ENCODE assay signal across 25 cellular contexts in genomic region chr18:3360211-3360610, GRCh38.
A peak's percentile ranks its signal among the peaks of the same experiment; 100 is the strongest.
DNase-seq lines count a peak whose midpoint lies in the region; ATAC-seq and TF ChIP-seq lines count a peak whose summit lies in the region.
"Had no signal": no experiment of that assay in that cellular context is flagged by ENCODE, and none has a peak within 500 bp of the region (broad histone marks: within the 10 kb centered on the region; RNA-seq: fewer than 3 reads in every experiment).

No MANE protein-coding gene starts in this region.

- ATAC-seq in GM23338 (peak; percentile 96), Right ventricle myocardium inferior (no peak)
- ATAC-seq: K562 had no signal

- no peaks in the 10 kb centered on the region for H3K27me3 ChIP-seq in GM23338 (ENCODE audit: insufficient read depth)
- no peaks in the 10 kb centered on the region for H3K27me3 ChIP-seq in iPS DF 6.9 (ENCODE audit: control insufficient read depth, insufficient read depth, low read length)
- H3K27me3 ChIP-seq: Peyer's patch, sigmoid colon had no signal

- no peaks in the 10 kb centered on the region for H3K36me3 Mint-ChIP-seq in GM23338 (ENCODE audit: low read depth)
- H3K36me3 Mint-ChIP-seq: CD14-positive monocyte, immature natural killer cell had no signal

- no peaks in the 10 kb centered on the region for H3K79me2 ChIP-seq in GM23338 (replicated peaks; ENCODE audit: insufficient read depth)

- intact Hi-C loops in Right ventricle myocardium inferior (cut with DNase I): no loop called here

- no peak for TF ChIP-seq CTCF in GM23338 (conservative IDR thresholded peaks at IDR 0.05; ENCODE audit: low read depth in 2 of 2)

- H2AFZ ChIP-seq in GM23338: peak overlapping the region; percentile 97

- no CpG with 5 or more reads among the region's 15 CpGs for WGBS in iPS DF 6.9 (ENCODE audit: insufficient coverage, insufficient read length)

- peak; percentile 83 for DNase-seq in GM23338 (ENCODE audit: low spot score)
- peak in 52 of 61 donors; percentile 5 to 71 (median 42) for DNase-seq in caudate nucleus (lab: John Stamatoyannopoulos, UW)
- DNase-seq in iPS DF 6.9 (ENCODE audit: low read depth, low spot score): peak; percentile 27
- peak; percentile 25 for DNase-seq in occipital lobe (lab: John Stamatoyannopoulos, UW)
- no peak for DNase-seq in effector CD4-positive, alpha-beta T cell
- DNase-seq in NCI-H82 (lab: John Stamatoyannopoulos, UW): no peak
- no peak for DNase-seq in stimulated activated CD4-positive, alpha-beta T cell treated with anti-CD3 and anti-CD28 coated beads, Interleukin-4, amount 100 ng/mL, for 24 hours
- DNase-seq in Right ventricle myocardium inferior (ENCODE audit: missing footprints): no peak
- DNase-seq: activated B cell treated with CpG ODN at 0.5 μM for 24 hours; activated CD4-positive, alpha-beta memory T cell treated with anti-CD3 and anti-CD28 coated beads, Interleukin-2, amount 10 ng/mL, durations not matched to agents 7 days and 5 days; activated naive CD4-positive, alpha-beta T cell treated with Interleukin-2 at 50 U/mL for 16 hours; amniotic stem cell; central memory CD4-positive, alpha-beta T cell; DMS 273 treated with DMSO at 0.1 percent for 48 hours; effector CD8-positive, alpha-beta T cell; GDM1; immature natural killer cell; MM.1S; NCI-H2227 treated with DMSO at 0.1 percent for 48 hours; Peyer's patch; sigmoid colon; SK-N-SH had no signal

- H3K9me3 Mint-ChIP-seq in GM23338: no peaks in the 10 kb centered on the region
- H3K9me3 Mint-ChIP-seq: activated B cell treated with CpG ODN at 0.5 μM for 24 hours; activated CD4-positive, alpha-beta memory T cell treated with anti-CD3 and anti-CD28 coated beads, Interleukin-2, amount 10 ng/mL, durations not matched to agents 7 days and 5 days; immature natural killer cell; T-helper 2 cell treated with Interferon-gamma antibody and Interleukin-4, amounts not matched to agents 5 μg/mL and 100 μg/mL, for 36 hours had no signal

- no peaks in the 10 kb centered on the region for H3K27me3 Mint-ChIP-seq in GM23338 (ENCODE audit: insufficient read depth, low read depth, poor library complexity)
- H3K27me3 Mint-ChIP-seq: activated B cell treated with CpG ODN at 0.5 μM for 24 hours; activated CD4-positive, alpha-beta memory T cell treated with anti-CD3 and anti-CD28 coated beads, Interleukin-2, amount 10 ng/mL, durations not matched to agents 7 days and 5 days had no signal

- H3K27ac ChIP-seq in GM23338 (ENCODE audit: low read depth): no peak overlapping the region
- H3K27ac ChIP-seq in caudate nucleus (ENCODE audit: low read depth, low read length): peak overlapping the region; percentile 94
- no peak overlapping the region for H3K27ac ChIP-seq in iPS DF 6.9 (ENCODE audit: low read length)
- H3K27ac ChIP-seq: Peyer's patch, sigmoid colon had no signal

- H3K27ac Mint-ChIP-seq in GM23338: no peak overlapping the region
- H3K27ac Mint-ChIP-seq: activated B cell treated with CpG ODN at 0.5 μM for 24 hours; activated CD4-positive, alpha-beta memory T cell treated with anti-CD3 and anti-CD28 coated beads, Interleukin-2, amount 10 ng/mL, durations not matched to agents 7 days and 5 days; immature natural killer cell; T-helper 2 cell treated with Interferon-gamma antibody and Interleukin-4, amounts not matched to agents 5 μg/mL and 100 μg/mL, for 36 hours had no signal

- H3K9me3 ChIP-seq in iPS DF 6.9 (ENCODE audit: control insufficient read depth, insufficient read depth, low read length): no peaks in the 10 kb centered on the region
- H3K9me3 ChIP-seq: Peyer's patch, sigmoid colon, SK-N-SH had no signal

- H3K36me3 ChIP-seq in GM23338 (ENCODE audit: insufficient read depth) (no peaks in the 10 kb centered on the region), iPS DF 6.9 (ENCODE audit: control insufficient read depth, insufficient read depth, low read length) (no peaks in the 10 kb centered on the region)
- H3K36me3 ChIP-seq: Peyer's patch, sigmoid colon had no signal

- H3K9me2 ChIP-seq in GM23338 (ENCODE audit: insufficient read depth): no peaks in the 10 kb centered on the region
- H3K9me2 ChIP-seq: SK-N-SH had no signal

- no peaks in the 10 kb centered on the region for H4K20me1 ChIP-seq in GM23338 (replicated peaks; ENCODE audit: insufficient read depth)

- H3K4me3 ChIP-seq in GM23338 (no peak overlapping the region), iPS DF 6.9 (ENCODE audit: low read length) (no peak overlapping the region)
- H3K4me3 ChIP-seq: K562, Peyer's patch, sigmoid colon had no signal

- H3F3A ChIP-seq in GM23338 (replicated peaks; ENCODE audit: low read depth): peaks cover 10% of the 10 kb centered on the region; the same call in 1 of the 2 replicates

- H3K4me2 ChIP-seq in GM23338: no peak overlapping the region
- H3K4me2 ChIP-seq: SK-N-SH had no signal

- peaks cover 16% of the 10 kb centered on the region for H3K4me1 Mint-ChIP-seq in GM23338
- H3K4me1 Mint-ChIP-seq: activated B cell treated with CpG ODN at 0.5 μM for 24 hours, CD14-positive monocyte, immature natural killer cell had no signal

- H3K4me3 Mint-ChIP-seq in GM23338: no peak overlapping the region
- H3K4me3 Mint-ChIP-seq: activated B cell treated with CpG ODN at 0.5 μM for 24 hours; activated CD4-positive, alpha-beta memory T cell treated with anti-CD3 and anti-CD28 coated beads, Interleukin-2, amount 10 ng/mL, durations not matched to agents 7 days and 5 days; CD14-positive monocyte; immature natural killer cell; T-helper 2 cell treated with Interferon-gamma antibody and Interleukin-4, amounts not matched to agents 5 μg/mL and 100 μg/mL, for 36 hours had no signal

- H3K4me1 ChIP-seq in GM23338 (ENCODE audit: insufficient read depth) (0 out of 2 replicates have a peak, but pooled peaks cover 9% of the 10 kb centered on the region), iPS DF 6.9 (ENCODE audit: control insufficient read depth, insufficient read depth, low read length) (no peaks in the 10 kb centered on the region)
- H3K4me1 ChIP-seq: Peyer's patch, sigmoid colon had no signal

TF ChIP-seq in GM23338, 12 proteins besides CTCF, POLR2A, EP300 and RAD21:
- TF ChIP-seq ZNF331 (CRISPR knock-in tag; IDR thresholded peaks at IDR 0.05; ENCODE audit: low read depth) (no peak), REST (IDR thresholded peaks at IDR 0.05; ENCODE audit: unreplicated experiment) (no peak), NANOG (IDR thresholded peaks at IDR 0.05; ENCODE audit: borderline replicate concordance) (no peak), ZNF114 (CRISPR knock-in tag; IDR thresholded peaks at IDR 0.05) (no peak), ETS1 (IDR thresholded peaks at IDR 0.05) (no peak)

Comparison
In these comparisons a context has a peak if more than half of its experiments do, and no peak if none do; other contexts are left out.
1. DNase-seq: peak in GM23338 (single experiment), caudate nucleus (52 of 61), iPS DF 6.9 (single experiment) and occipital lobe (single experiment); none in effector CD4-positive, alpha-beta T cell (single experiment), NCI-H82 (single experiment), stimulated activated CD4-positive, alpha-beta T cell treated with anti-CD3 and anti-CD28 coated beads, Interleukin-4, amount 100 ng/mL, for 24 hours (single experiment) and Right ventricle myocardium inferior (single experiment).